Comparison of ENCODE assay signal across 13 cellular contexts in the genomic region with DNA sequence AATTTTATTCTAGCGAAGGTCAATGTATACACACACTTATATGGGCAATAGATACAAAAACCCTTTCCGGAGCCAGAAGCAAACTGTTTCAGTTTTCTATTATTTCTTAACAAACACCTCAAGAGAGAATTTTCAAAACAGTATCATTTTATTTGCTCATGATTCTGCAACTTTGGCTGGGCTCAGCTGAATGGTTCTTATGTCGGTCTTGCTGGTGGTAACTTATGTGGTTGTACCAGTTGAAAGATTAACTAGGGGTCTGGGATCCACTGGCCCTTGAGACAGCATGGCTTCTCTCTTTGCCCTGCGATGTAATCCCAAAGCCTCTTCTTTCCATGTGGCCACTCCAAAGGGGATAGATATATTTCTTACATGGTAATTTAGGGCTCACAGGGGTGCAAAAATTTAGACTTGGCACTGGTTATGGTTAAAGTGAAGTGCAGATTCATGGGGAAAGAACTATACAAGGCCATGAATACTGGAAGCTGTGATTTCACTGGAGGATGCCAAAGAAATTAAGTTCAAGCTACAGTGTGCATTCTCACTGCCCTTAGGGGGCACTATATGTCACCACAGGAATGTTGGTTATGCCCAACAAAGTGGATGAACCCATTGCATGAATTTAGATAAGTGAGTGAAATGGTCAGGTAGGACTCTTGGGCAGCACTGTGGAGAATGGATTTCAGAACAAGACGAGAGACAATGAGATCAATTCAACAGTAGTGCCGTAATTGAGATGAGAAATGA.
"Had no signal": no experiment of that assay in that cellular context is flagged by ENCODE, and none has a peak within 500 bp of the region (broad histone marks: within the 10 kb centered on the region; RNA-seq: fewer than 3 reads in every experiment).

No MANE protein-coding gene starts in this region.

- H3K27me3 ChIP-seq: cardiac muscle cell, esophagus squamous epithelium, neutrophil had no signal

- ATAC-seq: activated naive CD8-positive, alpha-beta T cell treated with anti-CD3 and anti-CD28 coated beads, Interleukin-2, amount 50 U/mL, for 24 hours; left colon; mucosa of descending colon; naive thymus-derived CD8-positive, alpha-beta T cell had no signal

- H3K9me3 ChIP-seq: esophagus squamous epithelium, mucosa of descending colon, neutrophil had no signal

- H3K4me3 ChIP-seq: cardiac muscle cell, esophagus squamous epithelium, mucosa of descending colon had no signal

- H3K36me3 ChIP-seq: cardiac muscle cell, esophagus squamous epithelium, neutrophil had no signal

- DNase-seq: activated B cell treated with CpG ODN at 0.5 μM for 24 hours; activated CD4-positive, alpha-beta T cell treated with anti-CD3 and anti-CD28 coated beads, Interleukin-2, amount 10 ng/mL, durations not matched to agents 24 days and 14 days; activated naive CD4-positive, alpha-beta T cell treated with Interleukin-2 at 50 U/mL for 16 hours; activated naive CD8-positive, alpha-beta T cell treated with anti-CD3 and anti-CD28 coated beads, Interleukin-2, amount 50 U/mL, for 24 hours; esophagus squamous epithelium; foreskin fibroblast; head of caudate nucleus; left colon; mucosa of descending colon; naive thymus-derived CD8-positive, alpha-beta T cell; small intestine had no signal

- H3K4me1 ChIP-seq: esophagus squamous epithelium had no signal

- H3K27ac ChIP-seq: cardiac muscle cell, esophagus squamous epithelium, neutrophil had no signal
